22 cellular contexts compared by ENCODE assay signal in the genomic region with DNA sequence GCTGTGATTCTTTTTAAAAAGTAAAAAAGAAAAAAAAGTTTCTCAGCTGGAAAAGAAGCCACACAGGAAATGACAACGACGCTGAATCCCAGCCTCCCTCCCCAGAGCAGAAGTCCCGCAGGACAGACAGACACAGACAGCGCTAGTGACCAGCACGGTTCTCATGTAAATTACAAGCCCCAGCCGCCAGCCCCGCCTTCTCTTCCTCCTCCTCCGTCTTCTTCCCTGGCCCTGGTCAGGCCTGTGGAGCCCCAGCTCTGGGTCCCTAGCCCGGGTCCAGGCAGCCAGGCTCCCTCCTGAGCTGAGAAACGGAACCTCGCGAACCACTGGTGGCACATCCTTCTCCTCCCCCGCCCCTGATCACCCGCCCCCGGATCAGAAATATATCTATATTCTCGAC. TPM values are rescaled to one million over a fixed set of nuclear protein-coding genes. Genes with fewer than 3 reads are reported as not detected.
DNase-seq lines count a peak whose midpoint lies in the region; ATAC-seq, FAIRE-seq and TF ChIP-seq lines count a peak whose summit lies in the region.
"Had no signal": no experiment of that assay in that cellular context is flagged by ENCODE, and none has a peak within 500 bp of the region (broad histone marks: within the 10 kb centered on the region; RNA-seq: fewer than 3 reads in every experiment).

No MANE protein-coding gene starts in this region.

- TSS peak; percentile 80 for BruUV-seq in MCF 10A (replicated peaks; lab: Mats Ljungman, UMichigan)
- TSS peak; percentile 85 for BruUV-seq in Caco-2 (replicated peaks; lab: Mats Ljungman, UMichigan)
- TSS peak; percentile 56 for BruUV-seq in HepG2 (replicated peaks; lab: Mats Ljungman, UMichigan)

- DNase-seq in MCF 10A (ENCODE audit: unreplicated experiment) (no peak), breast epithelium (ENCODE audit: low spot score in 2 of 2) (no peak), Caco-2 (no peak), T-helper 17 cell (no peak), HepG2 (ENCODE audit: low spot score) (no peak), kidney glomerular epithelial cell (lab: John Stamatoyannopoulos, UW) (no peak)
- no peak for DNase-seq in activated CD8-positive, alpha-beta T cell treated with anti-CD3 and anti-CD28 coated beads for 36 hours
- DNase-seq: 8988T; DMS79 treated with DMSO at 0.1 percent for 48 hours; H7; HFFc6; MV-4-11; NCI-H1694 treated with DMSO at 0.1 percent for 48 hours; NCI-H748 treated with DMSO at 0.1 percent for 48 hours; NK-92 treated with Interleukin-12 subunit alpha and Interleukin-12 subunit beta, amount 100 ng/mL, for 24 hours; RPMI8226; SIG-M5 had no signal

- no peak overlapping the region for H3K27ac ChIP-seq in breast epithelium
- H3K27ac ChIP-seq in HepG2 (ENCODE audit: extremely low read length, insufficient read depth, low read length): no peak overlapping the region

- H4K20me1 ChIP-seq in HepG2 (ENCODE audit: insufficient read depth, low read length): peaks cover 3% of the 10 kb centered on the region; the same call in 1 of the 2 replicates

- peaks cover 43% of the 10 kb centered on the region for H3K36me3 Mint-ChIP-seq in MCF 10A (ENCODE audit: insufficient read depth, unreplicated experiment)
- peaks cover 96% of the 10 kb centered on the region for H3K36me3 Mint-ChIP-seq in Caco-2 (ENCODE audit: insufficient read depth, unreplicated experiment)
- H3K36me3 Mint-ChIP-seq in T-helper 17 cell (ENCODE audit: low read depth): peaks cover 3% of the 10 kb centered on the region
- peaks cover 13% of the 10 kb centered on the region for H3K36me3 Mint-ChIP-seq in activated CD8-positive, alpha-beta T cell treated with anti-CD3 and anti-CD28 coated beads for 36 hours (ENCODE audit: low read depth)

- H3K4me1 Mint-ChIP-seq in MCF 10A (ENCODE audit: insufficient read depth, unreplicated experiment) (peaks cover 10% of the 10 kb centered on the region), Caco-2 (ENCODE audit: low read depth, unreplicated experiment) (no peaks in the 10 kb centered on the region), T-helper 17 cell (peaks cover 11% of the 10 kb centered on the region)
- peaks cover 22% of the 10 kb centered on the region for H3K4me1 Mint-ChIP-seq in activated CD8-positive, alpha-beta T cell treated with anti-CD3 and anti-CD28 coated beads for 36 hours (ENCODE audit: low read depth)

- TF ChIP-seq POLR2A in breast epithelium (IDR thresholded peaks at IDR 0.05): no peak
- TF ChIP-seq POLR2A in HepG2 (IDR thresholded peaks at IDR 0.05; ENCODE audit: insufficient read depth in 1 of 2, low read depth in 2 of 2, low read length in 2 of 2): no peak

- no peak for ATAC-seq in T-helper 17 cell
- no peak for ATAC-seq in HepG2
- ATAC-seq in HG03354 (IDR thresholded peaks at IDR 0.05; ENCODE audit: poor library complexity, severe bottlenecking, unreplicated experiment): no peak
- no peak for ATAC-seq in activated CD8-positive, alpha-beta T cell treated with anti-CD3 and anti-CD28 coated beads for 36 hours
- ATAC-seq: SK-N-SH treated with all-trans-retinoic acid at 6 μM for 48 hours had no signal

- no peak for TF ChIP-seq RAD21 in HepG2 (CRISPR knock-in tag; IDR thresholded peaks at IDR 0.05)

- H3K36me3 ChIP-seq in breast epithelium (peaks cover 8% of the 10 kb centered on the region), Caco-2 (ENCODE audit: control insufficient read depth, insufficient read depth, low read length) (peaks cover 6% of the 10 kb centered on the region), HepG2 (replicated peaks in 1 of 2; ENCODE audit: control insufficient read depth in 1 of 2, insufficient read depth in 2 of 2, low read length in 2 of 2) (peaks cover 24 to 64% of the 10 kb centered on the region in 2 experiments)

- H3K27ac Mint-ChIP-seq in MCF 10A (ENCODE audit: low read depth, unreplicated experiment): no peak overlapping the region
- no peak overlapping the region for H3K27ac Mint-ChIP-seq in Caco-2 (ENCODE audit: unreplicated experiment)
- H3K27ac Mint-ChIP-seq in T-helper 17 cell: peak overlapping the region; percentile 21
- no peak overlapping the region for H3K27ac Mint-ChIP-seq in activated CD8-positive, alpha-beta T cell treated with anti-CD3 and anti-CD28 coated beads for 36 hours
- H3K27ac Mint-ChIP-seq: B cell, HFFc6 had no signal

- POLR2A ChIA-PET in MCF 10A (lab: Yijun Ruan, JAX) (no interaction called here), Caco-2 (lab: Charles Lee) (no interaction called here), HepG2 (lab: Yijun Ruan, JAX) (no interaction called here)
- POLR2A ChIA-PET in activated CD8-positive, alpha-beta T cell treated with anti-CD3 and anti-CD28 coated beads for 36 hours (lab: Charles Lee): interaction anchor here (1.1 kb wide), 1 partner anchor 51 kb away, joined by 3 read pairs; no protein-coding TSS in a partner anchor

- no peaks in the 10 kb centered on the region for H3K9me3 Mint-ChIP-seq in MCF 10A (ENCODE audit: unreplicated experiment)
- no peaks in the 10 kb centered on the region for H3K9me3 Mint-ChIP-seq in Caco-2 (ENCODE audit: unreplicated experiment)
- no peaks in the 10 kb centered on the region for H3K9me3 Mint-ChIP-seq in activated CD8-positive, alpha-beta T cell treated with anti-CD3 and anti-CD28 coated beads for 36 hours
- H3K9me3 Mint-ChIP-seq: HFFc6 had no signal

- H3K79me2 ChIP-seq in HepG2 (ENCODE audit: insufficient read depth, low read length): no peaks in the 10 kb centered on the region

- H3K4me3 Mint-ChIP-seq in MCF 10A (ENCODE audit: unreplicated experiment) (no peak overlapping the region), Caco-2 (ENCODE audit: unreplicated experiment) (no peak overlapping the region), T-helper 17 cell (no peak overlapping the region)
- H3K4me3 Mint-ChIP-seq in activated CD8-positive, alpha-beta T cell treated with anti-CD3 and anti-CD28 coated beads for 36 hours: no peak overlapping the region
- H3K4me3 Mint-ChIP-seq: B cell, HFFc6 had no signal

- TF ChIP-seq CTCF in MCF 10A (IDR thresholded peaks at IDR 0.05; ENCODE audit: unreplicated experiment) (no peak), breast epithelium (IDR thresholded peaks at IDR 0.05) (no peak), Caco-2 (IDR thresholded peaks at IDR 0.05; ENCODE audit: insufficient read depth in 1 of 2, low read depth in 1 of 2, low read length in 1 of 2, severe bottlenecking in 1 of 2, unreplicated experiment in 1 of 2) (no peak), HepG2 (CRISPR knock-in tag; IDR thresholded peaks at IDR 0.05) (no peak)
- TF ChIP-seq CTCF in activated CD8-positive, alpha-beta T cell treated with anti-CD3 and anti-CD28 coated beads for 36 hours (IDR thresholded peaks at IDR 0.05): no peak

- no peak for FAIRE-seq in HepG2 (lab: Jason Lieb, UNC)
- FAIRE-seq: HTR-8/SVneo had no signal

- H3K9ac ChIP-seq in HepG2 (ENCODE audit: insufficient read depth, low read depth, low read length): no peak overlapping the region

- H3K27me3 Mint-ChIP-seq in MCF 10A (ENCODE audit: insufficient read depth, unreplicated experiment) (no peaks in the 10 kb centered on the region), Caco-2 (ENCODE audit: insufficient read depth, unreplicated experiment) (no peaks in the 10 kb centered on the region), T-helper 17 cell (no peaks in the 10 kb centered on the region)
- no peaks in the 10 kb centered on the region for H3K27me3 Mint-ChIP-seq in activated CD8-positive, alpha-beta T cell treated with anti-CD3 and anti-CD28 coated beads for 36 hours
- H3K27me3 Mint-ChIP-seq: B cell had no signal

- 95% methylated on average over 16 of the region's 16 CpGs for WGBS in HepG2 (ENCODE audit: low lambda C conversion rate)

- H3K4me3 ChIP-seq in breast epithelium: no peak overlapping the region
- H3K4me3 ChIP-seq in Caco-2 (ENCODE audit: low read depth, low read length): no peak overlapping the region
- H3K4me3 ChIP-seq in HepG2 (replicated peaks in 1 of 3; ENCODE audit: insufficient read depth in 1 of 3, low read depth in 2 of 3, low read length in 3 of 3): no peak overlapping the region

- in situ Hi-C loops in HepG2 (cut with HindIII; ENCODE audit: extremely low pct_ligation_motif_present, low pct_unique_long_range_greater_than_20kb): no loop called here

- H3K4me1 ChIP-seq in breast epithelium (peaks cover 0 to 12% of the 10 kb centered on the region in 2 donors), Caco-2 (no peaks in the 10 kb centered on the region), HepG2 (ENCODE audit: insufficient read depth, low read length) (no peaks in the 10 kb centered on the region)

- CTCF ChIA-PET in MCF 10A (lab: Yijun Ruan, JAX) (no interaction called here), Caco-2 (lab: Charles Lee) (interaction anchor here (0.5 to 0.7 kb wide), 2 partner anchors 9 to 193 kb away, joined by 3 to 6 read pairs; no protein-coding TSS in a partner anchor), HepG2 (lab: Yijun Ruan, JAX; ENCODE audit: low intra/inter-chr PET ratio, low total read pairs) (no interaction called here)
- CTCF ChIA-PET in activated CD8-positive, alpha-beta T cell treated with anti-CD3 and anti-CD28 coated beads for 36 hours (lab: Charles Lee): no interaction called here

- no peak for TF ChIP-seq EP300 in HepG2 (IDR thresholded peaks at IDR 0.05; ENCODE audit: low read depth in 2 of 2, low read length in 2 of 2)
- no peak for TF ChIP-seq EP300 in HepG2 (CRISPR knock-in tag; IDR thresholded peaks at IDR 0.05; ENCODE audit: borderline replicate concordance)

- H2AFZ ChIP-seq in HepG2 (ENCODE audit: low read length): no peak overlapping the region

- no peak overlapping the region for H3K4me2 ChIP-seq in HepG2 (ENCODE audit: low read depth, low read length)

- H3K9me3 ChIP-seq in breast epithelium: no peaks in the 10 kb centered on the region
- H3K9me3 ChIP-seq in Caco-2: no peaks in the 10 kb centered on the region
- no peaks in the 10 kb centered on the region for H3K9me3 ChIP-seq in T-helper 17 cell (ENCODE audit: control insufficient read depth, low read length, poor library complexity, severe bottlenecking)
- H3K9me3 ChIP-seq in HepG2 (ENCODE audit: low read length): no peaks in the 10 kb centered on the region

- intact Hi-C loops in MCF 10A (cut with micrococcal nuclease) (no loop called here), breast epithelium (cut with DNase I; ENCODE audit: low total_unique reads) (no loop called here), Caco-2 (cut with micrococcal nuclease; ENCODE audit: unreplicated experiment) (no loop called here), HepG2 (cut with micrococcal nuclease; ENCODE audit: unreplicated experiment) (no loop called here)
- intact Hi-C loops in activated CD8-positive, alpha-beta T cell treated with anti-CD3 and anti-CD28 coated beads for 36 hours (cut with micrococcal nuclease): no loop called here

- H3K27me3 ChIP-seq in breast epithelium (peaks cover 2 to 8% of the 10 kb centered on the region in 2 donors), Caco-2 (replicated peaks; ENCODE audit: control insufficient read depth, insufficient read depth, low read length) (no peaks in the 10 kb centered on the region), HepG2 (ENCODE audit: control insufficient read depth in 1 of 2, insufficient read depth in 2 of 2, low read length in 2 of 2) (no peaks in the 10 kb centered on the region)

RNA-seq across cellular contexts. Expression of a gene that starts 7.0 kb away (rescaled TPM):
- total RNA-seq in MCF 10A (2022) (not detected in 2 replicates), breast epithelium (not detected), Caco-2 (2022) (not detected in 2 replicates), T-helper 17 cell (under 1 TPM; 0.65 to 0.86 TPM), HepG2 (2016; rRNA removed; fragmentation: Illumina TruSeq; extraction: Trizol) (not detected in 2 replicates)
- not detected in 2 replicates for total RNA-seq in HepG2 (2016; cell fraction: cytosol; rRNA removed; fragmentation: Illumina TruSeq; extraction: Trizol; ENCODE audit: low read depth)
- total RNA-seq in HepG2 (2016; cell fraction: insoluble cytoplasmic fraction; rRNA removed; fragmentation: Illumina TruSeq; extraction: Trizol): not detected in 2 replicates
- not detected in 2 replicates for total RNA-seq in HepG2 (2016; cell fraction: membrane; rRNA removed; fragmentation: Illumina TruSeq; extraction: Trizol)
- total RNA-seq in HepG2 (2016; cell fraction: nucleus; rRNA removed; fragmentation: Illumina TruSeq; extraction: Trizol): not detected in 2 replicates
- not detected in 2 replicates for polyA plus RNA-seq in HepG2 (2011; rRNA removed)
- not detected in 2 replicates for polyA plus RNA-seq in HepG2 (2011; cell fraction: cytosol; rRNA removed)
- polyA plus RNA-seq in HepG2 (2011; cell fraction: nucleus; rRNA removed): not detected in 2 replicates
- not detected in 2 replicates for polyA plus RNA-seq in HepG2 (2012)
- polyA plus RNA-seq in HepG2 (2016; cell fraction: cytosol; fragmentation: Illumina TruSeq; extraction: Trizol; ENCODE audit: low read depth): not detected in 2 replicates
- polyA plus RNA-seq in HepG2 (2016; cell fraction: insoluble cytoplasmic fraction; fragmentation: Illumina TruSeq; extraction: Trizol; ENCODE audit: low read depth): not detected in 2 replicates
- polyA plus RNA-seq in HepG2 (2016; cell fraction: membrane; fragmentation: Illumina TruSeq; extraction: Trizol; ENCODE audit: low read depth): not detected in 2 replicates
- polyA plus RNA-seq in HepG2 (2016; cell fraction: nucleus; fragmentation: Illumina TruSeq; extraction: Trizol; ENCODE audit: insufficient read depth, low read depth): not detected in 2 replicates
- polyA minus RNA-seq in HepG2 (2011; rRNA and poly(A)+ RNA removed; ENCODE audit: low replicate concordance): not detected in 2 replicates
- polyA minus RNA-seq in HepG2 (2011; cell fraction: cytosol; rRNA and poly(A)+ RNA removed): not detected in 2 replicates
- not detected in 2 replicates for polyA minus RNA-seq in HepG2 (2011; cell fraction: nucleus; rRNA and poly(A)+ RNA removed)
- under 1 TPM in 1 of 2 experiments, not detected in 1; 0.31 TPM for total RNA-seq in activated CD8-positive, alpha-beta T cell treated with anti-CD3 and anti-CD28 coated beads for 36 hours
- total RNA-seq: HFFc6, NCI-H460 had no signal

RNA-seq across cellular contexts. Expression of a gene that starts 19.5 kb away (rescaled TPM):
- 0.54 and 0.84 TPM in 2 replicates for total RNA-seq in MCF 10A (2022)
- total RNA-seq in breast epithelium: 100 to 1,000 TPM; 138 to 194 (median 180) TPM
- 351 and 377 TPM in 2 replicates for total RNA-seq in Caco-2 (2022)
- 100 to 1,000 TPM; 346 to 383 TPM for total RNA-seq in T-helper 17 cell
- total RNA-seq in HepG2 (2016; rRNA removed; fragmentation: Illumina TruSeq; extraction: Trizol): 84.2 and 250 TPM in 2 replicates
- 92.1 and 114 TPM in 2 replicates for total RNA-seq in HepG2 (2016; cell fraction: cytosol; rRNA removed; fragmentation: Illumina TruSeq; extraction: Trizol; ENCODE audit: low read depth)
- 90.4 and 246 TPM in 2 replicates for total RNA-seq in HepG2 (2016; cell fraction: insoluble cytoplasmic fraction; rRNA removed; fragmentation: Illumina TruSeq; extraction: Trizol)
- total RNA-seq in HepG2 (2016; cell fraction: membrane; rRNA removed; fragmentation: Illumina TruSeq; extraction: Trizol): 55.3 and 74.3 TPM in 2 replicates
- 170 and 197 TPM in 2 replicates for total RNA-seq in HepG2 (2016; cell fraction: nucleus; rRNA removed; fragmentation: Illumina TruSeq; extraction: Trizol)
- 196 and 258 TPM in 2 replicates for polyA plus RNA-seq in HepG2 (2011; rRNA removed)
- polyA plus RNA-seq in HepG2 (2011; cell fraction: cytosol; rRNA removed): 338 and 484 TPM in 2 replicates
- polyA plus RNA-seq in HepG2 (2011; cell fraction: nucleus; rRNA removed): 620 and 660 TPM in 2 replicates
- 207 and 213 TPM in 2 replicates for polyA plus RNA-seq in HepG2 (2012)
- polyA plus RNA-seq in HepG2 (2016; cell fraction: cytosol; fragmentation: Illumina TruSeq; extraction: Trizol; ENCODE audit: low read depth): 111 and 128 TPM in 2 replicates
- polyA plus RNA-seq in HepG2 (2016; cell fraction: insoluble cytoplasmic fraction; fragmentation: Illumina TruSeq; extraction: Trizol; ENCODE audit: low read depth): 97.6 and 108 TPM in 2 replicates
- 58.9 and 66.6 TPM in 2 replicates for polyA plus RNA-seq in HepG2 (2016; cell fraction: membrane; fragmentation: Illumina TruSeq; extraction: Trizol; ENCODE audit: low read depth)
- 462 and 471 TPM in 2 replicates for polyA plus RNA-seq in HepG2 (2016; cell fraction: nucleus; fragmentation: Illumina TruSeq; extraction: Trizol; ENCODE audit: insufficient read depth, low read depth)
- polyA minus RNA-seq in HepG2 (2011; rRNA and poly(A)+ RNA removed; ENCODE audit: low replicate concordance): 170 and 432 TPM in 2 replicates
- 173 and 183 TPM in 2 replicates for polyA minus RNA-seq in HepG2 (2011; cell fraction: cytosol; rRNA and poly(A)+ RNA removed)
- polyA minus RNA-seq in HepG2 (2011; cell fraction: nucleus; rRNA and poly(A)+ RNA removed): 79.1 and 82.6 TPM in 2 replicates
- 100 to 1,000 TPM; 230 to 236 TPM for total RNA-seq in activated CD8-positive, alpha-beta T cell treated with anti-CD3 and anti-CD28 coated beads for 36 hours

RNA-seq across cellular contexts. Expression of a gene that starts 31.5 kb away (rescaled TPM):
- 30.3 and 32.4 TPM in 2 replicates for total RNA-seq in MCF 10A (2022)
- total RNA-seq in breast epithelium: 10 to 100 TPM; 17.4 to 21.3 (median 19.0) TPM
- total RNA-seq in Caco-2 (2022): 127 and 141 TPM in 2 replicates
- total RNA-seq in T-helper 17 cell: 10 to 100 TPM; 40.4 to 72.8 TPM
- total RNA-seq in HepG2 (2016; rRNA removed; fragmentation: Illumina TruSeq; extraction: Trizol): 128 and 187 TPM in 2 replicates
- total RNA-seq in HepG2 (2016; cell fraction: cytosol; rRNA removed; fragmentation: Illumina TruSeq; extraction: Trizol; ENCODE audit: low read depth): 86.8 and 92.1 TPM in 2 replicates
- 110 and 194 TPM in 2 replicates for total RNA-seq in HepG2 (2016; cell fraction: insoluble cytoplasmic fraction; rRNA removed; fragmentation: Illumina TruSeq; extraction: Trizol)
- 93.3 and 93.5 TPM in 2 replicates for total RNA-seq in HepG2 (2016; cell fraction: membrane; rRNA removed; fragmentation: Illumina TruSeq; extraction: Trizol)
- 150 and 173 TPM in 2 replicates for total RNA-seq in HepG2 (2016; cell fraction: nucleus; rRNA removed; fragmentation: Illumina TruSeq; extraction: Trizol)
- 28.1 and 68.9 TPM in 2 replicates for polyA plus RNA-seq in HepG2 (2011; rRNA removed)
- 33.1 and 34.9 TPM in 2 replicates for polyA plus RNA-seq in HepG2 (2011; cell fraction: cytosol; rRNA removed)
- 340 and 407 TPM in 2 replicates for polyA plus RNA-seq in HepG2 (2011; cell fraction: nucleus; rRNA removed)
- 81.3 and 104 TPM in 2 replicates for polyA plus RNA-seq in HepG2 (2012)
- polyA plus RNA-seq in HepG2 (2016; cell fraction: cytosol; fragmentation: Illumina TruSeq; extraction: Trizol; ENCODE audit: low read depth): 49.5 and 55.8 TPM in 2 replicates
- 117 and 128 TPM in 2 replicates for polyA plus RNA-seq in HepG2 (2016; cell fraction: insoluble cytoplasmic fraction; fragmentation: Illumina TruSeq; extraction: Trizol; ENCODE audit: low read depth)
- polyA plus RNA-seq in HepG2 (2016; cell fraction: membrane; fragmentation: Illumina TruSeq; extraction: Trizol; ENCODE audit: low read depth): 64.4 TPM in 2 replicates
- polyA plus RNA-seq in HepG2 (2016; cell fraction: nucleus; fragmentation: Illumina TruSeq; extraction: Trizol; ENCODE audit: insufficient read depth, low read depth): 435 and 459 TPM in 2 replicates
- polyA minus RNA-seq in HepG2 (2011; rRNA and poly(A)+ RNA removed; ENCODE audit: low replicate concordance): 8.9 and 43.8 TPM in 2 replicates
- polyA minus RNA-seq in HepG2 (2011; cell fraction: cytosol; rRNA and poly(A)+ RNA removed): 24.2 and 37.5 TPM in 2 replicates
- 34.4 and 55.3 TPM in 2 replicates for polyA minus RNA-seq in HepG2 (2011; cell fraction: nucleus; rRNA and poly(A)+ RNA removed)
- 10 to 100 TPM; 83.1 to 89.9 TPM for total RNA-seq in activated CD8-positive, alpha-beta T cell treated with anti-CD3 and anti-CD28 coated beads for 36 hours

RNA-seq across cellular contexts. Expression of a gene that starts 54.9 kb away (rescaled TPM):
- total RNA-seq in MCF 10A (2022): not detected in 2 replicates
- under 1 TPM; 0.66 to 0.96 (median 0.73) TPM for total RNA-seq in breast epithelium
- total RNA-seq in Caco-2 (2022): 3.5 TPM in 2 replicates
- 10 to 100 TPM in 1 of 2 donors, 1 to 10 TPM in 1; 7.7 to 10.2 TPM for total RNA-seq in T-helper 17 cell
- total RNA-seq in HepG2 (2016; rRNA removed; fragmentation: Illumina TruSeq; extraction: Trizol): 0.09 and 0.18 TPM in 2 replicates
- not detected in 2 replicates for total RNA-seq in HepG2 (2016; cell fraction: cytosol; rRNA removed; fragmentation: Illumina TruSeq; extraction: Trizol; ENCODE audit: low read depth)
- 0.13 and 0.17 TPM in 2 replicates for total RNA-seq in HepG2 (2016; cell fraction: insoluble cytoplasmic fraction; rRNA removed; fragmentation: Illumina TruSeq; extraction: Trizol)
- 0.12 TPM in 1 of 2 replicates, not detected in the other for total RNA-seq in HepG2 (2016; cell fraction: membrane; rRNA removed; fragmentation: Illumina TruSeq; extraction: Trizol)
- total RNA-seq in HepG2 (2016; cell fraction: nucleus; rRNA removed; fragmentation: Illumina TruSeq; extraction: Trizol): not detected in 2 replicates
- polyA plus RNA-seq in HepG2 (2011; rRNA removed): 0.18 and 0.40 TPM in 2 replicates
- 0.18 and 0.44 TPM in 2 replicates for polyA plus RNA-seq in HepG2 (2011; cell fraction: cytosol; rRNA removed)
- 0.35 and 0.64 TPM in 2 replicates for polyA plus RNA-seq in HepG2 (2011; cell fraction: nucleus; rRNA removed)
- 0.40 and 0.47 TPM in 2 replicates for polyA plus RNA-seq in HepG2 (2012)
- polyA plus RNA-seq in HepG2 (2016; cell fraction: cytosol; fragmentation: Illumina TruSeq; extraction: Trizol; ENCODE audit: low read depth): 0.08 TPM in 1 of 2 replicates, not detected in the other
- polyA plus RNA-seq in HepG2 (2016; cell fraction: insoluble cytoplasmic fraction; fragmentation: Illumina TruSeq; extraction: Trizol; ENCODE audit: low read depth): 0.26 TPM in 1 of 2 replicates, not detected in the other
- polyA plus RNA-seq in HepG2 (2016; cell fraction: membrane; fragmentation: Illumina TruSeq; extraction: Trizol; ENCODE audit: low read depth): 0.15 and 0.21 TPM in 2 replicates
- 0.27 TPM in 1 of 2 replicates, not detected in the other for polyA plus RNA-seq in HepG2 (2016; cell fraction: nucleus; fragmentation: Illumina TruSeq; extraction: Trizol; ENCODE audit: insufficient read depth, low read depth)
- 0.84 TPM in 1 of 2 replicates, not detected in the other for polyA minus RNA-seq in HepG2 (2011; rRNA and poly(A)+ RNA removed; ENCODE audit: low replicate concordance)
- polyA minus RNA-seq in HepG2 (2011; cell fraction: cytosol; rRNA and poly(A)+ RNA removed): not detected in 2 replicates
- polyA minus RNA-seq in HepG2 (2011; cell fraction: nucleus; rRNA and poly(A)+ RNA removed): not detected in 2 replicates
- 1 to 10 TPM; 5.2 to 5.3 TPM for total RNA-seq in activated CD8-positive, alpha-beta T cell treated with anti-CD3 and anti-CD28 coated beads for 36 hours
- total RNA-seq: HFFc6, NCI-H460 had no signal

Comparison
In these comparisons a context has a peak if more than half of its experiments do, and no peak if none do; other contexts are left out.
1. RNA of a gene that starts 19.5 kb away (total RNA-seq): 346 to 383 TPM in T-helper 17 cell, 351 to 377 TPM in Caco-2, 55.3 to 250 TPM in HepG2, 230 to 236 TPM in activated CD8-positive, alpha-beta T cell treated with anti-CD3 and anti-CD28 coated beads for 36 hours and 138 to 194 TPM in breast epithelium; 0.54 to 0.84 TPM in MCF 10A; every median in the first group is over 10 times any median in the second.